ENCODE assay signal across 5 cellular contexts in genomic region chr1:6429660-6430381, GRCh38. TPM values are rescaled to one million over a fixed set of nuclear protein-coding genes. Genes with fewer than 3 reads are reported as not detected.
"Had no signal": no experiment of that assay in that cellular context is flagged by ENCODE, and none has a peak within 500 bp of the region (broad histone marks: within the 10 kb centered on the region; RNA-seq: fewer than 3 reads in every experiment).

No MANE protein-coding gene starts in this region.

RNA-seq across cellular contexts. Expression of gene ESPN, which starts 5.2 kb away (rescaled TPM):
- total RNA-seq: epithelial cell of proximal tubule, fibroblast of lung had no signal
- polyA plus RNA-seq: fibroblast of lung had no signal

RNA-seq across cellular contexts. Expression of gene HES2, which starts 10.1 kb away (rescaled TPM):
- total RNA-seq: activated T-cell treated with anti-CD3 and anti-CD28 coated beads, Interleukin-2, amount 50 U/mL, for 4 hours; left ventricle myocardium inferior; mononuclear cell had no signal
- polyA plus RNA-seq: fibroblast of lung had no signal
